Comparison of ENCODE assay signal across 1 cellular context in genomic region chr17:50147841-50148225, GRCh38.
TF ChIP-seq lines count a peak whose summit lies in the region.

No MANE protein-coding gene starts in this region.

TF ChIP-seq in HepG2, 621 proteins besides CTCF, POLR2A, EP300 and RAD21 (continued from another document and continues in another):
- TF ChIP-seq ZNF513 (CRISPR knock-in tag; conservative IDR thresholded peaks at IDR 0.05) (no peak), ASH2L (IDR thresholded peaks at IDR 0.05; ENCODE audit: insufficient read length, low read depth, low read length) (peak; percentile 48), HOXD1 (CRISPR knock-in tag; IDR thresholded peaks at IDR 0.05) (no peak), ZNF670 (CRISPR knock-in tag; IDR thresholded peaks at IDR 0.05; ENCODE audit: borderline replicate concordance) (no peak), GPBP1L1 (CRISPR knock-in tag; IDR thresholded peaks at IDR 0.05) (no peak), NFKB2 (CRISPR knock-in tag; IDR thresholded peaks at IDR 0.05; ENCODE audit: borderline replicate concordance) (no peak; the same call in 1 of the 2 replicates), ZNF234 (CRISPR knock-in tag; conservative IDR thresholded peaks at IDR 0.05) (no peak), CBFB (CRISPR knock-in tag; IDR thresholded peaks at IDR 0.05) (no peak), ZNF136 (CRISPR knock-in tag; IDR thresholded peaks at IDR 0.05; ENCODE audit: low read depth) (no peak), ZNF605 (CRISPR knock-in tag; IDR thresholded peaks at IDR 0.05) (no peak), ZNF207 (IDR thresholded peaks at IDR 0.05; ENCODE audit: borderline replicate concordance) (no peak), NR2F6 (IDR thresholded peaks at IDR 0.05) (0 out of 2 replicates have a peak, but pooled peaks have one; percentile 36), NR2F6 (CRISPR knock-in tag; IDR thresholded peaks at IDR 0.05) (peak; percentile 16; the same call in 1 of the 2 replicates), ZNF512B (CRISPR knock-in tag; IDR thresholded peaks at IDR 0.05; ENCODE audit: borderline replicate concordance) (no peak), ZNF205 (CRISPR knock-in tag; IDR thresholded peaks at IDR 0.05) (no peak), SP140L (CRISPR knock-in tag; IDR thresholded peaks at IDR 0.05; ENCODE audit: borderline replicate concordance) (no peak), SKI (IDR thresholded peaks at IDR 0.05; ENCODE audit: partially characterized antibody) (no peak), TFAP4 (IDR thresholded peaks at IDR 0.05; ENCODE audit: borderline replicate concordance, low read depth) (peak; percentile 84; the same call in 1 of the 2 replicates), FOXK2 (IDR thresholded peaks at IDR 0.05) (no peak), PHF8 (CRISPR knock-in tag; IDR thresholded peaks at IDR 0.05) (0 out of 2 replicates have a peak, but pooled peaks have one; percentile 19), CCAR2 (optimal IDR thresholded peaks at IDR 0.05; ENCODE audit: low read depth, low read length) (no peak), PTBP1 (IDR thresholded peaks at IDR 0.05; ENCODE audit: low read depth, low read length, poor library complexity, severe bottlenecking) (no peak), PRDM10 (CRISPR knock-in tag; IDR thresholded peaks at IDR 0.05; ENCODE audit: low read depth) (no peak; the same call in 1 of the 2 replicates), MXD1 (CRISPR knock-in tag; IDR thresholded peaks at IDR 0.05) (no peak), ZFP91 (CRISPR knock-in tag; IDR thresholded peaks at IDR 0.05; ENCODE audit: borderline replicate concordance) (no peak), POLR2AphosphoS5 (IDR thresholded peaks at IDR 0.05; ENCODE audit: low read depth, low read length) (no peak), TP53 (CRISPR knock-in tag; conservative IDR thresholded peaks at IDR 0.05) (no peak), THRA (CRISPR knock-in tag; IDR thresholded peaks at IDR 0.05; ENCODE audit: borderline replicate concordance) (peak; percentile 53; the same call in 1 of the 2 replicates), ZBTB38 (CRISPR knock-in tag; IDR thresholded peaks at IDR 0.05) (no peak), RCOR2 (CRISPR knock-in tag; IDR thresholded peaks at IDR 0.05) (0 out of 2 replicates have a peak, but pooled peaks have one; percentile 29), ZFYVE20 (CRISPR knock-in tag; IDR thresholded peaks at IDR 0.05; ENCODE audit: borderline replicate concordance, low read depth) (no peak), ZMYM4 (CRISPR knock-in tag; IDR thresholded peaks at IDR 0.05) (0 out of 2 replicates have a peak, but pooled peaks have one; percentile 11), ZSCAN9 (CRISPR knock-in tag; IDR thresholded peaks at IDR 0.05; ENCODE audit: borderline replicate concordance) (no peak), KLF11 (CRISPR knock-in tag; IDR thresholded peaks at IDR 0.05) (0 out of 2 replicates have a peak, but pooled peaks have one; percentile 37), ZHX2 (IDR thresholded peaks at IDR 0.05; ENCODE audit: low read depth) (no peak), ZHX2 (CRISPR knock-in tag; IDR thresholded peaks at IDR 0.05; ENCODE audit: borderline replicate concordance) (no peak), ZSCAN31 (CRISPR knock-in tag; IDR thresholded peaks at IDR 0.05; ENCODE audit: low read depth) (no peak), ZNF354B (CRISPR knock-in tag; IDR thresholded peaks at IDR 0.05) (no peak), ZNF776 (CRISPR knock-in tag; IDR thresholded peaks at IDR 0.05) (no peak)
